ENCODE assay signal across 19 cellular contexts in the genomic region with DNA sequence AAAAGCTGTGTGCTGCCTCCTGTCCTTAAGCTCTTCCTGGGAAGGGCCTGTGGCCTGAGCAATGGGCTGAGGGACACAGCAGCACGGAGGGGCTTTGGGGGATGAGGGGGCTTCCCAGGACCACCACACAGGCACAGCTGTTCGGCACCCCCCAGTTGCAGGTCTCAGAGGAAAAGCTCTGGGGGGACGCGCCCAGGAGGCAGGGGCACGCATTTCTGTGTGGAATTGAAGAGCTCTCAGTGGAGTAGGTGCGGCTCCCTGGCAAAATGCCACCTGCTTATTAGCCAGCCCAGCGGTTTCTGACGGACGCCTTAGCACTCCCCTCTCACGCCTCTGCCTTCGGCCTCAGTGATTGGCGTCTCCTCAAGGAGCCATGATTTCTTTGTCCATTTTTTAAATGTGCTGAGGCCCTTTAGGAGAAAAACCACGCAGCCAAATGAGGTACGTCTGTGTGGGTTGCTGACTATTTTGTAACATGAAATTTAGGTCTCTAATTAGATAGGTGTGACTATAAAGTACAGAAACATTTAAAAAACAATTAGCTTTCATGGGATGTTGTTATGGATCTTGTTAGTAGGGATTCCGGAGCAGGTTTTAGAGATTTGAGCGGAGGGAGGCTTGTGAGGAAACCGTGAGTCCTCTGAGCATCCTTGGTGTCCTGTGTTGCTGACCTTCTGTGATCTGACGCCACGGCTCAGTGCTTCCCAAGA. TPM values are rescaled to one million over a fixed set of nuclear protein-coding genes. Genes with fewer than 3 reads are reported as not detected.
DNase-seq lines count a peak whose midpoint lies in the region; ATAC-seq, FAIRE-seq and TF ChIP-seq lines count a peak whose summit lies in the region.
"Had no signal": no experiment of that assay in that cellular context is flagged by ENCODE, and none has a peak within 500 bp of the region (broad histone marks: within the 10 kb centered on the region; RNA-seq: fewer than 3 reads in every experiment).

No MANE protein-coding gene starts in this region.

- intact Hi-C loops in heart left ventricle (cut with DNase I) (no loop called here), kidney (cut with DNase I) (no loop called here), esophagus muscularis mucosa (cut with DNase I) (no loop called here)

- DNase-seq in heart left ventricle: peak in 4 of 5 donors; percentile 28 to 70 (median 52)
- DNase-seq in right atrium auricular region (ENCODE audit: low spot score): no peak
- DNase-seq in NCI-H510A (lab: John Stamatoyannopoulos, UW): peak; percentile 64
- DNase-seq in kidney: peak; percentile 50
- no peak for DNase-seq in esophagus muscularis mucosa (ENCODE audit: extremely low spot score)
- no peak for DNase-seq in AG20443 (ENCODE audit: low spot score)
- DNase-seq: activated CD4-positive, alpha-beta T cell treated with anti-CD3 and anti-CD28 coated beads, Interleukin-2, amount 50 U/mL, for 1 hour; activated naive CD4-positive, alpha-beta T cell treated with anti-CD3 and anti-CD28 coated beads, Interleukin-2, amount 10 ng/mL, durations not matched to agents 7 days and 5 days; Calu3; colonic mucosa; foreskin keratinocyte; KBM-7; NCI-H1694; stimulated activated CD4-positive, alpha-beta T cell treated with anti-CD3 and anti-CD28 coated beads, Interleukin-4, amount 100 ng/mL, for 24 hours had no signal

- H3K4me3 ChIP-seq in heart left ventricle: no peak overlapping the region
- H3K4me3 ChIP-seq in right atrium auricular region: no peak overlapping the region
- no peak overlapping the region for H3K4me3 ChIP-seq in kidney (ENCODE audit: low read length in 2 of 2)
- H3K4me3 ChIP-seq in esophagus muscularis mucosa: no peak overlapping the region
- H3K4me3 ChIP-seq: ascending aorta, colonic mucosa, ovary, suprapubic skin had no signal

- H3K9me3 ChIP-seq in heart left ventricle: no peaks in the 10 kb centered on the region
- H3K9me3 ChIP-seq in right atrium auricular region: no peaks in the 10 kb centered on the region
- H3K9me3 ChIP-seq in kidney (ENCODE audit: control insufficient read depth in 1 of 2, low read length in 2 of 2): no peaks in the 10 kb centered on the region
- no peaks in the 10 kb centered on the region for H3K9me3 ChIP-seq in esophagus muscularis mucosa
- H3K9me3 ChIP-seq: ascending aorta, colonic mucosa, ovary, suprapubic skin had no signal

- H3K36me3 ChIP-seq in heart left ventricle (no peaks in the 10 kb centered on the region), right atrium auricular region (no peaks in the 10 kb centered on the region), kidney (ENCODE audit: control insufficient read depth in 1 of 2, insufficient read depth in 2 of 2, low read length in 2 of 2) (no peaks in the 10 kb centered on the region), esophagus muscularis mucosa (no peaks in the 10 kb centered on the region)
- H3K36me3 ChIP-seq: ascending aorta, colonic mucosa, ovary, suprapubic skin had no signal

- 70 to 82% (median 76%) methylated on average over 19 of the region's 19 CpGs for WGBS in heart left ventricle, 4 donors
- 86% methylated on average over 19 of the region's 19 CpGs for WGBS in esophagus muscularis mucosa

- ATAC-seq in heart left ventricle (no peak), GM21737 (IDR thresholded peaks at IDR 0.05; ENCODE audit: unreplicated experiment) (no peak)
- ATAC-seq in activated CD4-positive, CD25-positive, alpha-beta regulatory T cell treated with anti-CD3 and anti-CD28 coated beads, Interleukin-2, amount 50 U/mL, for 24 hours: no peak
- ATAC-seq: foreskin keratinocyte had no signal

- H3K27ac ChIP-seq in heart left ventricle (no peak overlapping the region), right atrium auricular region (no peak overlapping the region), kidney (ENCODE audit: low read depth in 2 of 2, low read length in 2 of 2) (no peak overlapping the region), esophagus muscularis mucosa (replicated peaks in 1 of 4) (no peak overlapping the region)
- H3K27ac ChIP-seq: ascending aorta, colonic mucosa, foreskin keratinocyte, ovary, suprapubic skin had no signal

- FAIRE-seq in kidney (lab: Jason Lieb, UNC): no peak

- H3K27me3 ChIP-seq in heart left ventricle (peaks cover 0 to 35% (median 0%) of the 10 kb centered on the region in 9 donors), right atrium auricular region (no peaks in the 10 kb centered on the region), esophagus muscularis mucosa (peaks cover 0 to 53% (median 7%) of the 10 kb centered on the region in 4 donors)
- H3K27me3 ChIP-seq: ascending aorta, ovary had no signal

- TF ChIP-seq POLR2A in heart left ventricle (IDR thresholded peaks at IDR 0.05) (no peak), esophagus muscularis mucosa (IDR thresholded peaks at IDR 0.05; ENCODE audit: low read depth) (no peak)

- H3K4me1 ChIP-seq in heart left ventricle: peaks cover 0 to 26% (median 14%) of the 10 kb centered on the region in 12 donors
- H3K4me1 ChIP-seq in right atrium auricular region: peaks cover 0 to 21% of the 10 kb centered on the region in 2 donors
- H3K4me1 ChIP-seq in kidney (ENCODE audit: control insufficient read depth in 1 of 2, insufficient read depth in 1 of 2, low read depth in 1 of 2, low read length in 2 of 2): peaks cover 0 to 4% of the 10 kb centered on the region in 2 donors
- H3K4me1 ChIP-seq in esophagus muscularis mucosa: peaks cover 17 to 21% (median 18%) of the 10 kb centered on the region in 4 donors
- H3K4me1 ChIP-seq: colonic mucosa, foreskin keratinocyte had no signal

- no peak overlapping the region for H3K9ac ChIP-seq in kidney (ENCODE audit: low read length in 2 of 2)

- no peak for TF ChIP-seq EP300 in esophagus muscularis mucosa (IDR thresholded peaks at IDR 0.05)

- TF ChIP-seq CTCF in heart left ventricle (IDR thresholded peaks at IDR 0.05): no peak
- TF ChIP-seq CTCF in right atrium auricular region (IDR thresholded peaks at IDR 0.05): no peak
- TF ChIP-seq CTCF in kidney (IDR thresholded peaks at IDR 0.05; ENCODE audit: borderline replicate concordance, extremely low read depth, insufficient read depth): no peak
- TF ChIP-seq CTCF in esophagus muscularis mucosa (IDR thresholded peaks at IDR 0.05): no peak

RNA-seq across cellular contexts. Expression of gene MCF2L, which starts 4.0 kb away (rescaled TPM):
- 10 to 100 TPM; 26.0 to 61.0 (median 43.6) TPM for total RNA-seq in heart left ventricle
- 10 to 100 TPM; 37.7 to 40.0 TPM for polyA plus RNA-seq in heart left ventricle
- total RNA-seq in right atrium auricular region: 10 to 100 TPM; 17.1 to 21.6 TPM
- total RNA-seq in kidney: 61.9 TPM
- polyA plus RNA-seq in kidney (ENCODE audit: insufficient read depth, low read depth, low replicate concordance): 12.1 TPM
- total RNA-seq in esophagus muscularis mucosa: 10 to 100 TPM; 14.5 to 38.6 (median 26.7) TPM
- total RNA-seq: foreskin keratinocyte had no signal

Comparison
In these comparisons a context has a peak if more than half of its experiments do, and no peak if none do; other contexts are left out.
1. DNase-seq: peak in heart left ventricle (4 of 5), NCI-H510A (single experiment) and kidney (single experiment); none in right atrium auricular region (single experiment), esophagus muscularis mucosa (single experiment) and AG20443 (single experiment).